Comparison of ENCODE assay signal across 8 cellular contexts in the genomic region with DNA sequence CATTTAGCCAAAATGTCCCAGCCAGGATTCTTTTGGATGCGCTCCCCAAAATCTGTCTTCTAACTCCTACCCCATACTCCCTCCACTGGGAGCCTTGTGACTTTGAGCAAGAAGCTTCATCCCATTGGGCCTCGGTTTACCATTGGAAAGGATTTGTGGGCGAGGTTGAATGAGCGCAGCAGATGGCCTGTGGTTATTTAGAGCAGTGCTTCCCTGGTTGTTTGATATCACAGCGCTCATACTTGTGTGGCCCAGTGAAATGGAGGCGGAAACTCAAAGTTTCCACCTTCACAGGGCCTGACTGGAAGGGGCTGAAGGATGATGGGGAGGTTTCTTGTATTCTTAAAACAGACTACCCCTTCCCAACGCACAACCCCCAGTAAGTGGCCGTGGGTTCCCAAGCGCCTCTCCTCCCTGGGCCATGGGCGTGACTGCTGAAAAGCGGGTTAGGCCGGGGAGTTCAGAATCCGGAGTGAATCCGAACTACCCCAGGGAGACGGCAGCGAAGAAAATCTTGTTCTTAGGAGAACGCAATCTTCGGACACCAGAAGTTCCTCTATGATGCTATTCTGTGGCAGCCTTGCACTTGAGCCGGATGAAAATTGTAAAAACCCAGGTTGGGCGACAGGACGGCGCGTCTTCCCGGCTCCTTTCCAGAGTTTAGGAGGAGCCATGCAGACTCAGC. TPM values are rescaled to one million over a fixed set of nuclear protein-coding genes. Genes with fewer than 3 reads are reported as not detected.
DNase-seq lines count a peak whose midpoint lies in the region; ATAC-seq and TF ChIP-seq lines count a peak whose summit lies in the region.

No MANE protein-coding gene starts in this region.

- peak overlapping the region; percentile 97 for H3K4me3 Mint-ChIP-seq in HFFc6

- H3K27me3 ChIP-seq in prostate gland (replicated peaks; ENCODE audit: insufficient read depth): no peaks in the 10 kb centered on the region

- H3K27me3 Mint-ChIP-seq in HFFc6 (ENCODE audit: insufficient read depth): peaks cover 40% of the 10 kb centered on the region

- intact Hi-C loops in prostate gland (cut with DNase I): no loop called here

- H3K27ac ChIP-seq in prostate gland: peak overlapping the region; percentile 100

- peaks cover 24% of the 10 kb centered on the region for H3K9me3 Mint-ChIP-seq in HFFc6

- peaks cover 12% of the 10 kb centered on the region for H3K4me1 ChIP-seq in prostate gland (replicated peaks)

- H3K9me3 ChIP-seq in prostate gland: no peaks in the 10 kb centered on the region

- H3K4me1 Mint-ChIP-seq in HFFc6 (ENCODE audit: low read depth): peaks cover 63% of the 10 kb centered on the region

- no peak for TF ChIP-seq POLR2A in prostate gland (IDR thresholded peaks at IDR 0.05)

- H3K36me3 ChIP-seq in prostate gland: peaks cover 6 to 21% of the 10 kb centered on the region in 2 donors

- H3K36me3 Mint-ChIP-seq in HFFc6 (ENCODE audit: low read depth): peaks cover 56% of the 10 kb centered on the region

- H3K4me3 ChIP-seq in WI38 (ENCODE audit: low read depth, low read length) (peak overlapping the region; percentile 98), prostate gland (peak overlapping the region; percentile 100)

- H3K27ac Mint-ChIP-seq in HFFc6: peak overlapping the region; percentile 100

- peak; percentile 65 for DNase-seq in COLO668 (lab: John Stamatoyannopoulos, UW; ENCODE audit: unreplicated experiment)
- DNase-seq in HFFc6: peak; percentile 50
- DNase-seq in fibroblast of peridontal ligament (ENCODE audit: extremely low read depth): peak; percentile 53
- no peak for DNase-seq in prostate gland (ENCODE audit: low spot score)
- no peak for DNase-seq in retina
- no peak for DNase-seq in inferior parietal cortex (ENCODE audit: extremely low spot score)

- TF ChIP-seq CTCF in HFFc6 (IDR thresholded peaks at IDR 0.05): no peak
- TF ChIP-seq CTCF in WI38 (IDR thresholded peaks at IDR 0.05; ENCODE audit: low read depth, low read length): no peak
- no peak for TF ChIP-seq CTCF in prostate gland (IDR thresholded peaks at IDR 0.05)

- 8% methylated on average over 24 of the region's 24 CpGs for WGBS in prostate gland

- no peak for ATAC-seq in GM18858 (IDR thresholded peaks at IDR 0.05; ENCODE audit: unreplicated experiment)

RNA-seq across cellular contexts. Expression of gene ATF4, which starts 1.2 kb away (rescaled TPM):
- total RNA-seq in HFFc6 (2021; fragmentation: NEBNext Ultra II Directional; extraction: Animal tissue kit (Norgen Biotek cat#: 25700)): 100 to 1,000 TPM; 227 to 271 (median 249) TPM
- 100 to 1,000 TPM; 294 to 334 TPM for total RNA-seq in prostate gland

RNA-seq across cellular contexts. Expression of gene RPS19BP1, which starts 13.4 kb away (rescaled TPM):
- total RNA-seq in HFFc6 (2021; fragmentation: NEBNext Ultra II Directional; extraction: Animal tissue kit (Norgen Biotek cat#: 25700)): 10 to 100 TPM; 60.5 to 85.5 (median 75.9) TPM
- 100 to 1,000 TPM; 186 to 264 TPM for total RNA-seq in prostate gland

RNA-seq across cellular contexts. Expression of gene MIEF1, which starts 17.0 kb away (rescaled TPM):
- total RNA-seq in HFFc6 (2021; fragmentation: NEBNext Ultra II Directional; extraction: Animal tissue kit (Norgen Biotek cat#: 25700)): 10 to 100 TPM; 26.4 to 32.8 (median 28.7) TPM
- 10 to 100 TPM; 24.0 to 38.6 TPM for total RNA-seq in prostate gland

RNA-seq across cellular contexts. Expression of gene CACNA1I, which starts 51.4 kb away (rescaled TPM):
- not detected for total RNA-seq in HFFc6 (2021; fragmentation: NEBNext Ultra II Directional; extraction: Animal tissue kit (Norgen Biotek cat#: 25700))
- total RNA-seq in prostate gland: under 1 TPM; 0.05 to 0.68 TPM

Comparison
In these comparisons a context has a peak if more than half of its experiments do, and no peak if none do; other contexts are left out.
1. DNase-seq: peak in COLO668 (single experiment), HFFc6 (single experiment) and fibroblast of peridontal ligament (single experiment); none in prostate gland (single experiment), retina (single experiment) and inferior parietal cortex (single experiment).